ENCODE assay signal across 10 cellular contexts in genomic region chr11:5712507-5712906, GRCh38. TPM values are rescaled to one million over a fixed set of nuclear protein-coding genes. Genes with fewer than 3 reads are reported as not detected.
DNase-seq lines count a peak whose midpoint lies in the region; ATAC-seq and TF ChIP-seq lines count a peak whose summit lies in the region.
"Had no signal": no experiment of that assay in that cellular context is flagged by ENCODE, and none has a peak within 500 bp of the region (broad histone marks: within the 10 kb centered on the region; RNA-seq: fewer than 3 reads in every experiment).

No MANE protein-coding gene starts in this region.

- in situ Hi-C loops in GM13976 (cut with MboI; ENCODE audit: low sequenced_read_pairs, unreplicated experiment), result no loop called here

- H3K4me1 ChIP-seq in KMS-11 (ENCODE audit: low read depth, poor library complexity, severe bottlenecking), result no peaks in the 10 kb centered on the region

- H3K9ac ChIP-seq in KMS-11, result no peak overlapping the region

- H3K4me2 ChIP-seq in KMS-11, result no peak overlapping the region

- no peak overlapping the region for H2AFZ ChIP-seq in KMS-11 (ENCODE audit: low read depth)

- ATAC-seq in HG03565 (IDR thresholded peaks at IDR 0.05; ENCODE audit: unreplicated experiment), result no peak

- TF ChIP-seq CTCF in GM13976 (IDR thresholded peaks at IDR 0.05; ENCODE audit: borderline replicate concordance, control extremely low read depth, extremely low read depth, insufficient read depth, missing control alignments) (peak; percentile 16), KMS-11 (conservative IDR thresholded peaks at IDR 0.05; ENCODE audit: low read depth, low read length) (peak; percentile 26; the same call in 1 of the 2 replicates)

- no peak overlapping the region for H3K4me3 ChIP-seq in KMS-11 (IDR thresholded peaks at IDR 0.05; ENCODE audit: insufficient read depth, low read depth, low read length)

- H3K36me3 ChIP-seq in KMS-11 (ENCODE audit: insufficient read depth), result no peaks in the 10 kb centered on the region

- no peaks in the 10 kb centered on the region for H3K79me2 ChIP-seq in KMS-11 (ENCODE audit: insufficient read depth, low read depth)

- DNase-seq in GM13976 (ENCODE audit: low spot score) (no peak), dermis blood vessel endothelial cell (peak; percentile 36), renal cortical epithelial cell (ENCODE audit: low read depth) (peak; percentile 45), NCI-H526 treated with DMSO at 0.1 percent for 48 hours (lab: John Stamatoyannopoulos, UW) (no peak), SHP77 (lab: John Stamatoyannopoulos, UW) (no peak)
- DNase-seq: NK-92 treated with Interleukin-12 subunit alpha and Interleukin-12 subunit beta, amount 100 ng/mL, for 24 hours had no signal

- H3K27ac ChIP-seq in KMS-11, result no peak overlapping the region

- H4K20me1 ChIP-seq in KMS-11 (ENCODE audit: insufficient read depth), result no peaks in the 10 kb centered on the region

- H3K27me3 ChIP-seq in KMS-11 (ENCODE audit: insufficient read depth, low read depth), result no peaks in the 10 kb centered on the region

RNA-seq across cellular contexts. Expression of gene TRIM22, which starts 22.9 kb away (rescaled TPM):
- total RNA-seq in dermis blood vessel endothelial cell (133 and 143 TPM in 2 replicates), renal cortical epithelial cell (148 and 284 TPM in 2 replicates)

RNA-seq across cellular contexts. Expression of gene OR56B1, which starts 23.7 kb away (rescaled TPM):
- total RNA-seq in dermis blood vessel endothelial cell (not detected in 2 replicates), renal cortical epithelial cell (not detected in 2 replicates)
- total RNA-seq: myocyte had no signal

RNA-seq across cellular contexts. Expression of gene TRIM5, which starts 27.6 kb away (rescaled TPM):
- total RNA-seq in dermis blood vessel endothelial cell (83.0 and 86.6 TPM in 2 replicates), renal cortical epithelial cell (37.2 and 44.3 TPM in 2 replicates)

RNA-seq across cellular contexts. Expression of gene OR52N4, which starts 41.5 kb away (rescaled TPM):
- total RNA-seq in dermis blood vessel endothelial cell (0.17 TPM in 1 of 2 replicates, not detected in the other), renal cortical epithelial cell (not detected in 2 replicates)
- total RNA-seq: myocyte, subcutaneous adipose tissue had no signal

Comparison
In these comparisons a context has a peak if more than half of its experiments do, and no peak if none do; other contexts are left out.
1. DNase-seq: peak in dermis blood vessel endothelial cell (single experiment) and renal cortical epithelial cell (single experiment); none in GM13976 (single experiment), NCI-H526 treated with DMSO at 0.1 percent for 48 hours (single experiment) and SHP77 (0 of 2).